ENCODE assay signal across 1 cellular context in the genomic region with DNA sequence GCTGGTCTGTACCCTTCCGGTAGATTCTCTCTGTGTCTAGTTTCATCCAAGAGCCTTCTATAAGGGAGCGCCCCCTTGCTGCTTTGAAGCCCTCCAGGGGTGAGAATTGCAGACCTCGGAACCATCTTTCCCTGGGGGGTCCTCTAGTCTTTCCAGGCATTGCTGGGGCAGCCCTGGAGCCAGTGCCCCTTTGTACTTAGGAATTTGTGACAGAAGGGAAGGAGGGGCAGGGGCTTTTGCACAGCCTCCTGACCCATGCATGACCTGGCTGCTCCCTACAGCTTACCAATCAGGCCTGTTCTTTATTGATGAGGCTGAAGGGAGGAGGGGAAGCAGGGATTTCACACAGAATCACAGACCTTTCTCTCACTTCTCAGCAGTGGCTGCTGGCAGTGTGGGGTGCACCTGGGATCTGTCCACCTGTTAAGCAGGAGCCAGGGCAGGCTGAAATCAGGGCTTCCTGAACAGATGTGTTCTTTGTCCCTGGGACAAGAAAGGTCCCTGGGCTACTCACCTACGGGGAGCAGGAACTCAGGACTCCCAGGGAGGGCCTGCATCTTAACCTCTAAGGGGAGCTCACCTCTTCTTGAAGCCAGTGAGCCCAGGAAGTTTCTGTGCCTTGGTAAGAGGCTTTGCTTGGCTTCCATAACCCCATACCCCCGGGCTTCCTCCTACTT.
TF ChIP-seq lines count a peak whose summit lies in the region.

No MANE protein-coding gene starts in this region.

TF ChIP-seq in neural cell, 6 proteins besides CTCF, POLR2A, EP300 and RAD21 (continued from another document):
- TF ChIP-seq, protein P1, sequence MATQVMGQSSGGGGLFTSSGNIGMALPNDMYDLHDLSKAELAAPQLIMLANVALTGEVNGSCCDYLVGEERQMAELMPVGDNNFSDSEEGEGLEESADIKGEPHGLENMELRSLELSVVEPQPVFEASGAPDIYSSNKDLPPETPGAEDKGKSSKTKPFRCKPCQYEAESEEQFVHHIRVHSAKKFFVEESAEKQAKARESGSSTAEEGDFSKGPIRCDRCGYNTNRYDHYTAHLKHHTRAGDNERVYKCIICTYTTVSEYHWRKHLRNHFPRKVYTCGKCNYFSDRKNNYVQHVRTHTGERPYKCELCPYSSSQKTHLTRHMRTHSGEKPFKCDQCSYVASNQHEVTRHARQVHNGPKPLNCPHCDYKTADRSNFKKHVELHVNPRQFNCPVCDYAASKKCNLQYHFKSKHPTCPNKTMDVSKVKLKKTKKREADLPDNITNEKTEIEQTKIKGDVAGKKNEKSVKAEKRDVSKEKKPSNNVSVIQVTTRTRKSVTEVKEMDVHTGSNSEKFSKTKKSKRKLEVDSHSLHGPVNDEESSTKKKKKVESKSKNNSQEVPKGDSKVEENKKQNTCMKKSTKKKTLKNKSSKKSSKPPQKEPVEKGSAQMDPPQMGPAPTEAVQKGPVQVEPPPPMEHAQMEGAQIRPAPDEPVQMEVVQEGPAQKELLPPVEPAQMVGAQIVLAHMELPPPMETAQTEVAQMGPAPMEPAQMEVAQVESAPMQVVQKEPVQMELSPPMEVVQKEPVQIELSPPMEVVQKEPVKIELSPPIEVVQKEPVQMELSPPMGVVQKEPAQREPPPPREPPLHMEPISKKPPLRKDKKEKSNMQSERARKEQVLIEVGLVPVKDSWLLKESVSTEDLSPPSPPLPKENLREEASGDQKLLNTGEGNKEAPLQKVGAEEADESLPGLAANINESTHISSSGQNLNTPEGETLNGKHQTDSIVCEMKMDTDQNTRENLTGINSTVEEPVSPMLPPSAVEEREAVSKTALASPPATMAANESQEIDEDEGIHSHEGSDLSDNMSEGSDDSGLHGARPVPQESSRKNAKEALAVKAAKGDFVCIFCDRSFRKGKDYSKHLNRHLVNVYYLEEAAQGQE (IDR thresholded peaks at IDR 0.05; ENCODE audit: borderline replicate concordance) = no peak
